Comparison of ENCODE assay signal across 38 cellular contexts in the genomic region with DNA sequence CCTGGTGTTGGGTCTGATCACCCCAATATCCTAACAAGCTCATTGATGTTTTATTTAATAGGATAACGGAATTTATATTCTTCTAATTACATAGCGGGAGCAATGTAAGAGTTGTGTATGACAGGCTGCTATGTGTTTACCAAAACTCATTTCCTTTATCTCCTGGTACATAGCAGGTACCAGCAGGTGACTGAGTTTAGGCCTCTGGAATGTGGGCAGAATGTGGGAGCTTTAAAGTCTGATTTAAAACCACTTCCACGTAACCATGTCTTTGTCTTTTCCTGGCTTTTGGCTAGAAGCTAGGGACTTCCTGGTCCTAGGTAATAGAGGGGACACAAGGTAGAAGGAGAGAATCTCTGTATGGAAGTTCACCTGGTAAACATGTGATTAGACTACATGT.
"Had no signal": no experiment of that assay in that cellular context is flagged by ENCODE, and none has a peak within 500 bp of the region (broad histone marks: within the 10 kb centered on the region; RNA-seq: fewer than 3 reads in every experiment).

No MANE protein-coding gene starts in this region.

- H3K27me3 ChIP-seq: adrenal gland, ascending aorta, brain microvascular endothelial cell, breast epithelium, cardiac muscle cell had no signal

- H3K4me3 Mint-ChIP-seq: activated naive CD4-positive, alpha-beta T cell treated with anti-CD3 and anti-CD28 coated beads for 36 hours; activated naive CD4-positive, alpha-beta T cell treated with anti-CD3 and anti-CD28 coated beads, Interleukin-2, amount 10 ng/mL, durations not matched to agents 7 days and 5 days; activated naive CD4-positive, alpha-beta T cell treated with anti-CD3 and anti-CD28 coated beads, Interleukin-2, amount 50 U/mL, for 24 hours; activated naive CD8-positive, alpha-beta T cell; activated naive CD8-positive, alpha-beta T cell treated with anti-CD3 and anti-CD28 coated beads for 36 hours; activated naive CD8-positive, alpha-beta T cell treated with anti-CD3 and anti-CD28 coated beads, Interleukin-2, amount 10 ng/mL, durations not matched to agents 7 days and 5 days; activated naive CD8-positive, alpha-beta T cell treated with anti-CD3 and anti-CD28 coated beads, Interleukin-2, amount 50 U/mL, for 24 hours; activated T-cell treated with anti-CD3 and anti-CD28 coated beads, Interleukin-2, amount 50 U/mL, for 24 hours; activated T-cell treated with anti-CD3 and anti-CD28 coated beads, Interleukin-2, amount 50 U/mL, for 4 hours; activated T-cell treated with anti-CD3 and anti-CD28 coated beads, Interleukin-2, amount 50 U/mL, for 72 hours; activated T-helper 1 cell treated with anti-CD3 and anti-CD28 coated beads, Interleukin-12 subunit alpha, Interleukin-12 subunit beta, Interleukin-2, Interleukin-4 antibody, amounts not matched to agents 30 ng/mL and 10 ng/mL and 1 ng/mL, durations not matched to agents 14 hours and 24 hours and 36 hours; activated T-helper 17 cell treated with anti-CD3 and anti-CD28 coated beads, Interleukin-2, amount 50 U/mL, for 72 hours; brain; central memory CD8-positive, alpha-beta T cell had no signal

- H3K27ac ChIP-seq: adrenal gland, ascending aorta, body of pancreas, brain microvascular endothelial cell, breast epithelium, cardiac muscle cell had no signal

- H3K4me1 ChIP-seq: adrenal gland, ascending aorta, breast epithelium had no signal

- H3K9me3 ChIP-seq: adrenal gland, ascending aorta, body of pancreas, breast epithelium had no signal

- H3K9me3 Mint-ChIP-seq: activated naive CD8-positive, alpha-beta T cell treated with anti-CD3 and anti-CD28 coated beads for 36 hours; activated T-cell treated with anti-CD3 and anti-CD28 coated beads, Interleukin-2, amount 50 U/mL, for 4 hours; activated T-helper 1 cell treated with anti-CD3 and anti-CD28 coated beads, Interleukin-12 subunit alpha, Interleukin-12 subunit beta, Interleukin-2, Interleukin-4 antibody, amounts not matched to agents 30 ng/mL and 10 ng/mL and 1 ng/mL, durations not matched to agents 14 hours and 24 hours and 36 hours; activated T-helper 2 cell treated with anti-CD3 and anti-CD28 coated beads, Interferon-gamma antibody, Interleukin-2, Interleukin-4, amounts not matched to agents 10 μg/mL and 5 μg/mL and 100 μg/mL, durations not matched to agents 14 hours and 24 hours and 36 hours had no signal

- H3K27me3 Mint-ChIP-seq: activated naive CD4-positive, alpha-beta T cell treated with anti-CD3 and anti-CD28 coated beads, Interleukin-2, amount 10 ng/mL, durations not matched to agents 7 days and 5 days; activated naive CD4-positive, alpha-beta T cell treated with anti-CD3 and anti-CD28 coated beads, Interleukin-2, amount 50 U/mL, for 24 hours; activated naive CD8-positive, alpha-beta T cell; activated naive CD8-positive, alpha-beta T cell treated with anti-CD3 and anti-CD28 coated beads, Interleukin-2, amount 10 ng/mL, durations not matched to agents 7 days and 5 days; activated naive CD8-positive, alpha-beta T cell treated with anti-CD3 and anti-CD28 coated beads, Interleukin-2, amount 50 U/mL, for 24 hours; activated T-cell treated with anti-CD3 and anti-CD28 coated beads, Interleukin-2, amount 50 U/mL, for 24 hours; activated T-helper 17 cell treated with anti-CD3 and anti-CD28 coated beads, Interleukin-2, amount 50 U/mL, for 72 hours; central memory CD8-positive, alpha-beta T cell had no signal

- H3K27ac Mint-ChIP-seq: activated naive CD4-positive, alpha-beta T cell treated with anti-CD3 and anti-CD28 coated beads for 36 hours; activated naive CD4-positive, alpha-beta T cell treated with anti-CD3 and anti-CD28 coated beads, Interleukin-2, amount 10 ng/mL, durations not matched to agents 7 days and 5 days; activated naive CD4-positive, alpha-beta T cell treated with anti-CD3 and anti-CD28 coated beads, Interleukin-2, amount 50 U/mL, for 24 hours; activated naive CD4-positive, alpha-beta T cell treated with anti-CD3 and anti-CD28 coated beads, Interleukin-2, amount 50 U/mL, for 72 hours; activated naive CD8-positive, alpha-beta T cell; activated naive CD8-positive, alpha-beta T cell treated with anti-CD3 and anti-CD28 coated beads for 36 hours; activated naive CD8-positive, alpha-beta T cell treated with anti-CD3 and anti-CD28 coated beads, Interleukin-2, amount 10 ng/mL, durations not matched to agents 7 days and 5 days; activated naive CD8-positive, alpha-beta T cell treated with anti-CD3 and anti-CD28 coated beads, Interleukin-2, amount 50 U/mL, for 24 hours; activated T-cell treated with anti-CD3 and anti-CD28 coated beads, Interleukin-2, amount 50 U/mL, for 24 hours; activated T-cell treated with anti-CD3 and anti-CD28 coated beads, Interleukin-2, amount 50 U/mL, for 72 hours; activated T-helper 1 cell treated with anti-CD3 and anti-CD28 coated beads, Interleukin-12 subunit alpha, Interleukin-12 subunit beta, Interleukin-2, Interleukin-4 antibody, amounts not matched to agents 30 ng/mL and 10 ng/mL and 1 ng/mL, durations not matched to agents 14 hours and 24 hours and 36 hours; activated T-helper 17 cell treated with anti-CD3 and anti-CD28 coated beads, Interleukin-2, amount 50 U/mL, for 72 hours; activated T-helper 2 cell treated with anti-CD3 and anti-CD28 coated beads, Interferon-gamma antibody, Interleukin-2, Interleukin-4, amounts not matched to agents 10 μg/mL and 5 μg/mL and 100 μg/mL, durations not matched to agents 14 hours and 24 hours and 36 hours; brain had no signal

- H3K36me3 ChIP-seq: adrenal gland, ascending aorta, brain microvascular endothelial cell, breast epithelium, cardiac muscle cell had no signal

- DNase-seq: activated effector memory CD4-positive, alpha-beta T cell treated with anti-CD3 and anti-CD28 coated beads, Interleukin-2, amount 50 U/mL, for 16 hours; activated effector memory CD4-positive, alpha-beta T cell treated with Interleukin-2 at 50 U/mL for 16 hours; activated gamma-delta T cell; activated gamma-delta T cell treated with Interleukin-2 at 50 U/mL for 16 hours; activated naive CD4-positive, alpha-beta T cell; activated naive CD4-positive, alpha-beta T cell treated with anti-CD3 and anti-CD28 coated beads for 36 hours; activated naive CD4-positive, alpha-beta T cell treated with anti-CD3 and anti-CD28 coated beads, Interleukin-2, amount 10 ng/mL, durations not matched to agents 7 days and 5 days; activated naive CD4-positive, alpha-beta T cell treated with anti-CD3 and anti-CD28 coated beads, Interleukin-2, amount 50 U/mL, for 16 hours; activated naive CD4-positive, alpha-beta T cell treated with Interleukin-2 at 50 U/mL for 16 hours; activated naive CD8-positive, alpha-beta T cell treated with anti-CD3 and anti-CD28 coated beads for 36 hours; activated naive CD8-positive, alpha-beta T cell treated with anti-CD3 and anti-CD28 coated beads, Interleukin-2, amount 10 ng/mL, durations not matched to agents 7 days and 5 days; activated naive CD8-positive, alpha-beta T cell treated with anti-CD3 and anti-CD28 coated beads, Interleukin-2, amount 50 U/mL, for 24 hours; activated T-cell treated with anti-CD3 and anti-CD28 coated beads, Interleukin-2, amount 50 U/mL, for 1 hour; activated T-cell treated with anti-CD3 and anti-CD28 coated beads, Interleukin-2, amount 50 U/mL, for 24 hours; activated T-cell treated with anti-CD3 and anti-CD28 coated beads, Interleukin-2, amount 50 U/mL, for 4 hours; activated T-cell treated with anti-CD3 and anti-CD28 coated beads, Interleukin-2, amount 50 U/mL, for 48 hours; activated T-cell treated with anti-CD3 and anti-CD28 coated beads, Interleukin-2, amount 50 U/mL, for 72 hours; adrenal gland; amniotic stem cell; amygdala; anterior cingulate cortex; aorta; body of pancreas; brain microvascular endothelial cell; caudate nucleus; central memory CD4-positive, alpha-beta T cell; cerebellar nuclear complex had no signal

- H3K4me1 Mint-ChIP-seq: activated naive CD4-positive, alpha-beta T cell treated with anti-CD3 and anti-CD28 coated beads, Interleukin-2, amount 10 ng/mL, durations not matched to agents 7 days and 5 days; activated naive CD4-positive, alpha-beta T cell treated with anti-CD3 and anti-CD28 coated beads, Interleukin-2, amount 50 U/mL, for 24 hours; activated naive CD8-positive, alpha-beta T cell treated with anti-CD3 and anti-CD28 coated beads for 36 hours; activated naive CD8-positive, alpha-beta T cell treated with anti-CD3 and anti-CD28 coated beads, Interleukin-2, amount 10 ng/mL, durations not matched to agents 7 days and 5 days; activated naive CD8-positive, alpha-beta T cell treated with anti-CD3 and anti-CD28 coated beads, Interleukin-2, amount 50 U/mL, for 24 hours; activated T-helper 17 cell treated with anti-CD3 and anti-CD28 coated beads, Interleukin-2, amount 50 U/mL, for 72 hours; brain; central memory CD8-positive, alpha-beta T cell had no signal

- H3K4me3 ChIP-seq: adrenal gland, ascending aorta, body of pancreas, breast epithelium, cardiac muscle cell had no signal

- H3K36me3 Mint-ChIP-seq: activated naive CD4-positive, alpha-beta T cell treated with anti-CD3 and anti-CD28 coated beads, Interleukin-2, amount 10 ng/mL, durations not matched to agents 7 days and 5 days; activated naive CD4-positive, alpha-beta T cell treated with anti-CD3 and anti-CD28 coated beads, Interleukin-2, amount 50 U/mL, for 24 hours; activated naive CD4-positive, alpha-beta T cell treated with anti-CD3 and anti-CD28 coated beads, Interleukin-2, amount 50 U/mL, for 72 hours; activated naive CD8-positive, alpha-beta T cell; activated naive CD8-positive, alpha-beta T cell treated with anti-CD3 and anti-CD28 coated beads for 36 hours; activated naive CD8-positive, alpha-beta T cell treated with anti-CD3 and anti-CD28 coated beads, Interleukin-2, amount 10 ng/mL, durations not matched to agents 7 days and 5 days; brain had no signal
